Comparison of ENCODE assay signal across 10 cellular contexts in the genomic region with DNA sequence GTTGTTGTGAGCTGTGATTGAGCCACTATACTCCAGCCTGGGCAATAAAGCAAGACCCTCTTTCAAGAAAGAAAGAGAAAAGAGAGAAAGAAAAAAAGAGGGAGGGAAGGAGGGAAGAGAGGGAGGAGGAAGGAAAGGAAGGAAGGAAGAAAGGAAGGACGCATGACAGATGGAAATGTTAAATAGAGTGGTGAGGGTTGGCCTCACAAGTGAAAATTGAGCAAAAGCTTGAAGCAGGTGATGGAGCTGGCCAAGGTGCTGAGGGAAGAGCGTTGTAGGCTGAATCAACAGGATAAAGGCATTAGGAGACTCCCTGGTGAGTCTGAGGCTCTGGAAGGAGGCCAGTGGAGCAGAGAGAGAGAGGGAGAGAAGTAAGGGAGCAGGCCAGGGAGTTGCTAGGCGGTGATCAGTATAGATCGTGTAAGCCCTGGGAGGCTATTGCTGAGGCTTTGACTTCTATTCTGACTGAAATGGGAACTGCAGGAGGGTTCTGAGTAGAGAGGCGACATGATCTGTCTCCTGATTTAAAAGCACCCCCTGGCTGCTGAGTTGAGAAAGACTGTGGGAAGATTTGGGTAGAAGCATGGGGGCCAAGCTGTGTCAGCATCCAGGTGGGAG. TPM values are rescaled to one million over a fixed set of nuclear protein-coding genes. Genes with fewer than 3 reads are reported as not detected.
DNase-seq lines count a peak whose midpoint lies in the region; ATAC-seq, FAIRE-seq and TF ChIP-seq lines count a peak whose summit lies in the region.
"Had no signal": no experiment of that assay in that cellular context is flagged by ENCODE, and none has a peak within 500 bp of the region (broad histone marks: within the 10 kb centered on the region; RNA-seq: fewer than 3 reads in every experiment).

No MANE protein-coding gene starts in this region.

- no peaks in the 10 kb centered on the region for H3K79me1 ChIP-seq in mesenchymal stem cell (replicated peaks; ENCODE audit: low read length, poor library complexity, severe bottlenecking)

- H3K23ac ChIP-seq in mesenchymal stem cell (ENCODE audit: low read length in 2 of 2): no peak overlapping the region

- H2AFZ ChIP-seq in K562 (ENCODE audit: low read depth, low read length) (no peak overlapping the region), mesenchymal stem cell (ENCODE audit: low read depth, low read length) (no peak overlapping the region)

- H4K20me1 ChIP-seq in K562 (replicated peaks; ENCODE audit: control insufficient read depth, insufficient read depth, low read length): no peaks in the 10 kb centered on the region

- no peak overlapping the region for H4K91ac ChIP-seq in mesenchymal stem cell (ENCODE audit: low read length)

- no peaks in the 10 kb centered on the region for H3K79me2 ChIP-seq in K562 (ENCODE audit: control insufficient read depth, insufficient read depth, low read length)

- DNase-seq in DMS 273 (lab: John Stamatoyannopoulos, UW; ENCODE audit: unreplicated experiment) (peak; percentile 35), DMS 273 treated with DMSO at 0.1 percent for 48 hours (lab: John Stamatoyannopoulos, UW) (no peak), KBM-7 (peak; percentile 51), K562 (ENCODE audit: extremely low read depth in 1 of 4, low spot score in 3 of 4) (peak in 1 of 4 experiments; percentile 37), mesenchymal stem cell (peak; percentile 14), GM03348 (ENCODE audit: low spot score) (no peak)
- DNase-seq in stimulated activated CD4-positive, alpha-beta T cell treated with anti-CD3 and anti-CD28 coated beads, Interleukin-4, amount 100 ng/mL, for 24 hours: no peak

- FAIRE-seq in K562 (lab: Jason Lieb, UNC): no peak

- H3K9me3 ChIP-seq in K562 (replicated peaks; ENCODE audit: control insufficient read depth, insufficient read depth, low read depth, low read length) (no peaks in the 10 kb centered on the region), mesenchymal stem cell (ENCODE audit: control insufficient read depth, low read length) (no peaks in the 10 kb centered on the region)

- H3K18ac ChIP-seq in mesenchymal stem cell (ENCODE audit: low read depth in 1 of 2, low read length in 2 of 2): no peak overlapping the region

- H3K4me2 ChIP-seq in K562 (ENCODE audit: insufficient read depth, low read length): no peak overlapping the region
- H3K4me2 ChIP-seq in mesenchymal stem cell (ENCODE audit: low read length, poor library complexity, severe bottlenecking): no peak overlapping the region

- H2BK15ac ChIP-seq in mesenchymal stem cell (ENCODE audit: low read depth, poor library complexity, severe bottlenecking): no peak overlapping the region

- no peak overlapping the region for H3K4me3 ChIP-seq in K562
- no peak overlapping the region for H3K4me3 ChIP-seq in mesenchymal stem cell (ENCODE audit: insufficient read depth in 1 of 2, low read depth in 1 of 2, low read length in 2 of 2)

- peak; percentile 73 to 76 for TF ChIP-seq RAD21 in K562 (CRISPR knock-in tag; conservative IDR thresholded peaks at IDR 0.05 in 1 of 2, IDR thresholded peaks at IDR 0.05 in 1 of 2)

- no peaks in the 10 kb centered on the region for H3K9me1 ChIP-seq in K562 (ENCODE audit: control insufficient read depth, insufficient read depth, low read length)

- H4K8ac ChIP-seq in mesenchymal stem cell (ENCODE audit: low read length): no peak overlapping the region

- CTCF ChIA-PET in K562 (lab: Yijun Ruan, JAX; ENCODE audit: low intra/inter-chr PET ratio): interaction anchor here (0.8 to 1.0 kb wide), 2 partner anchors 58 to 864 kb away, joined by 3 read pairs; no protein-coding TSS in a partner anchor

- H3K4me1 ChIP-seq in K562 (replicated peaks in 1 of 2; ENCODE audit: control insufficient read depth in 2 of 2, insufficient read depth in 2 of 2, low read length in 2 of 2) (no peaks in the 10 kb centered on the region), mesenchymal stem cell (ENCODE audit: control insufficient read depth, insufficient read depth, low read depth, low read length) (no peaks in the 10 kb centered on the region)

- no peak overlapping the region for H2BK5ac ChIP-seq in mesenchymal stem cell (ENCODE audit: low read depth, low read length, poor library complexity, severe bottlenecking)

- peak; percentile 47 to 58 (median 52) for TF ChIP-seq CTCF in K562 (IDR thresholded peaks at IDR 0.05 in 2 of 3, conservative IDR thresholded peaks at IDR 0.05 in 1 of 3; ENCODE audit: insufficient read depth in 2 of 3, low read depth in 1 of 3, low read length in 3 of 3)

- H2AK5ac ChIP-seq in mesenchymal stem cell (ENCODE audit: low read length, severe bottlenecking): no peak overlapping the region

- intact Hi-C loops in K562 (cut with micrococcal nuclease): loop anchor here (1.0 to 5.0 kb wide), 2 partner anchors 57 to 337 kb away; no protein-coding TSS in a partner anchor

- POLR2A ChIA-PET in K562 (lab: Yijun Ruan, JAX): interaction anchor here (1.0 kb wide), 1 partner anchor 71 kb away, joined by 3 read pairs; no protein-coding TSS in a partner anchor

- H3K27ac ChIP-seq in K562 (ENCODE audit: extremely low read depth, low read depth, low read length) (no peak overlapping the region), mesenchymal stem cell (ENCODE audit: low read length, poor library complexity, severe bottlenecking) (no peak overlapping the region)
- H3K27ac ChIP-seq: 22Rv1 had no signal

- ATAC-seq in K562 (peak; percentile 77), GM21447 (IDR thresholded peaks at IDR 0.05; ENCODE audit: unreplicated experiment) (no peak)
- ATAC-seq: naive thymus-derived CD8-positive, alpha-beta T cell had no signal

- no peak overlapping the region for H3K9ac ChIP-seq in K562 (ENCODE audit: insufficient read depth in 1 of 2, low read depth in 2 of 2, low read length in 2 of 2)
- no peak overlapping the region for H3K9ac ChIP-seq in mesenchymal stem cell (ENCODE audit: low read length)

- in situ Hi-C loops in KBM-7 (cut with MboI; ENCODE audit: low pct_unique_long_range_greater_than_20kb, low sequenced_read_pairs) (no loop called here), K562 (cut with MboI) (no loop called here)

- H3K27me3 ChIP-seq in K562 (ENCODE audit: control insufficient read depth in 2 of 2, insufficient read depth in 2 of 2, low read length in 2 of 2): no peaks in the 10 kb centered on the region
- H3K27me3 ChIP-seq in mesenchymal stem cell (ENCODE audit: control insufficient read depth in 1 of 2, insufficient read depth in 1 of 2, low read length in 2 of 2): no peaks in the 10 kb centered on the region

- TF ChIP-seq POLR2A in K562 (conservative IDR thresholded peaks at IDR 0.05): no peak

- BruUV-seq in K562 (replicated peaks; lab: Mats Ljungman, UMichigan): no TSS peak

- H2BK120ac ChIP-seq in mesenchymal stem cell (ENCODE audit: low read depth, low read length): no peak overlapping the region

- H2BK12ac ChIP-seq in mesenchymal stem cell (ENCODE audit: low read length in 2 of 2): no peak overlapping the region

- H3K4ac ChIP-seq in mesenchymal stem cell (ENCODE audit: low read depth in 1 of 2, low read length in 2 of 2): no peak overlapping the region

- peaks cover 43% of the 10 kb centered on the region; the same call in 2 of the 3 replicates for H3K36me3 ChIP-seq in K562 (ENCODE audit: control insufficient read depth, insufficient read depth, low read length)
- H3K36me3 ChIP-seq in mesenchymal stem cell (ENCODE audit: control insufficient read depth in 1 of 2, insufficient read depth in 2 of 2, low read depth in 1 of 2, low read length in 2 of 2): peaks cover 9 to 53% of the 10 kb centered on the region in 2 experiments

- WGBS in K562 (ENCODE audit: insufficient coverage, low coverage, missing lambda C conversion rate): 66% methylated on average over 5 of the region's 5 CpGs
- WGBS in mesenchymal stem cell: 68% methylated on average over 5 of the region's 5 CpGs

- H3K14ac ChIP-seq in mesenchymal stem cell (ENCODE audit: low read length in 2 of 2): no peak overlapping the region

- TF ChIP-seq EP300 in K562 (IDR thresholded peaks at IDR 0.05; ENCODE audit: low read length): no peak

TF ChIP-seq in K562, 482 proteins besides CTCF, POLR2A, EP300 and RAD21 (continues in another document):
- TF ChIP-seq, protein P1, sequence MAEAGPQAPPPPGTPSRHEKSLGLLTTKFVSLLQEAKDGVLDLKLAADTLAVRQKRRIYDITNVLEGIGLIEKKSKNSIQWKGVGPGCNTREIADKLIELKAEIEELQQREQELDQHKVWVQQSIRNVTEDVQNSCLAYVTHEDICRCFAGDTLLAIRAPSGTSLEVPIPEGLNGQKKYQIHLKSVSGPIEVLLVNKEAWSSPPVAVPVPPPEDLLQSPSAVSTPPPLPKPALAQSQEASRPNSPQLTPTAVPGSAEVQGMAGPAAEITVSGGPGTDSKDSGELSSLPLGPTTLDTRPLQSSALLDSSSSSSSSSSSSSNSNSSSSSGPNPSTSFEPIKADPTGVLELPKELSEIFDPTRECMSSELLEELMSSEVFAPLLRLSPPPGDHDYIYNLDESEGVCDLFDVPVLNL (CRISPR knock-in tag; IDR thresholded peaks at IDR 0.05; ENCODE audit: low read depth): no peak
- TF ChIP-seq SMARCA4 (IDR thresholded peaks at IDR 0.05): 0 out of 2 replicates have a peak, but pooled peaks have one; percentile 12

RNA-seq across cellular contexts. Expression of gene TMEM248, which starts 26.5 kb away (rescaled TPM):
- total RNA-seq in K562 (2011; cell fraction: chromatin; rRNA removed; ENCODE audit: low replicate concordance): 196 and 234 TPM in 2 replicates
- 184 and 220 TPM in 2 replicates for total RNA-seq in K562 (2011; cell fraction: nucleolus; rRNA removed)
- total RNA-seq in K562 (2011; cell fraction: nucleoplasm; rRNA removed): 236 and 245 TPM in 2 replicates
- 64.4 and 76.4 TPM in 2 replicates for total RNA-seq in K562 (2014; rRNA removed)
- total RNA-seq in K562 (2014; rRNA removed; fragmentation: Illumina TruSeq; extraction: Trizol): 57.6 and 58.0 TPM in 2 replicates
- total RNA-seq in K562 (2015; rRNA removed; fragmentation: Illumina TruSeq; extraction: Trizol): 78.0 and 78.4 TPM in 2 replicates
- total RNA-seq in K562 (2021): 107 and 108 TPM in 2 replicates
- 79.1 and 95.8 TPM in 2 replicates for polyA plus RNA-seq in K562 (2011; rRNA removed)
- polyA plus RNA-seq in K562 (2011; cell fraction: cytosol; rRNA removed): 111 and 247 TPM in 2 replicates
- 105 and 124 TPM in 2 replicates for polyA plus RNA-seq in K562 (2011; cell fraction: nucleus; rRNA removed)
- 51.5 and 64.1 TPM in 2 replicates for polyA plus RNA-seq in K562 (2012)
- polyA plus RNA-seq in K562 (2014; fragmentation: Illumina TruSeq; extraction: Trizol): 109 and 132 TPM in 2 replicates
- polyA plus RNA-seq in K562 (2014; fragmentation: Nextera tagmentation; extraction: Ambion mirVana): 1 to 10 TPM; 6.3 to 8.2 TPM
- 63.2 and 85.8 TPM in 2 replicates for polyA plus RNA-seq in K562 (2014; rRNA removed)
- polyA minus RNA-seq in K562 (2011; rRNA and poly(A)+ RNA removed): 89.8 and 153 TPM in 2 replicates
- 63.9 and 95.8 TPM in 2 replicates for polyA minus RNA-seq in K562 (2011; cell fraction: cytosol; rRNA and poly(A)+ RNA removed)
- polyA minus RNA-seq in K562 (2011; cell fraction: nucleus; rRNA and poly(A)+ RNA removed): 27.6 and 38.8 TPM in 2 replicates
- 92.2 TPM for polyA plus RNA-seq in mesenchymal stem cell (2013, experiment 1 of 2)
- 91.8 TPM for polyA plus RNA-seq in mesenchymal stem cell (2013, experiment 2 of 2)

Comparison
In these comparisons a context has a peak if more than half of its experiments do, and no peak if none do; other contexts are left out.
1. DNase-seq: peak in DMS 273 (single experiment), KBM-7 (single experiment) and mesenchymal stem cell (single experiment); none in DMS 273 treated with DMSO at 0.1 percent for 48 hours (single experiment), stimulated activated CD4-positive, alpha-beta T cell treated with anti-CD3 and anti-CD28 coated beads, Interleukin-4, amount 100 ng/mL, for 24 hours (single experiment) and GM03348 (single experiment).